Comparison of ENCODE assay signal across 12 cellular contexts in genomic region chr13:24459234-24459633, GRCh38. TPM values are rescaled to one million over a fixed set of nuclear protein-coding genes. Genes with fewer than 3 reads are reported as not detected.
DNase-seq lines count a peak whose midpoint lies in the region; ATAC-seq and TF ChIP-seq lines count a peak whose summit lies in the region.
"Had no signal": no experiment of that assay in that cellular context is flagged by ENCODE, and none has a peak within 500 bp of the region (broad histone marks: within the 10 kb centered on the region; RNA-seq: fewer than 3 reads in every experiment).

No MANE protein-coding gene starts in this region.

- H3K27me3 ChIP-seq in IMR-90 (ENCODE audit: control insufficient read depth, insufficient read depth, low read length) = no peaks in the 10 kb centered on the region
- H3K27me3 ChIP-seq in thyroid gland = no peaks in the 10 kb centered on the region
- H3K27me3 ChIP-seq: foreskin keratinocyte, pancreas, suprapubic skin had no signal

- H3K36me3 Mint-ChIP-seq in effector memory CD8-positive, alpha-beta T cell (ENCODE audit: insufficient read depth) = peaks cover 69% of the 10 kb centered on the region

- no peak overlapping the region for H3K18ac ChIP-seq in IMR-90 (ENCODE audit: low read depth, low read length)

- H3K9me3 ChIP-seq in IMR-90 (ENCODE audit: control insufficient read depth, insufficient read depth, low read length) (no peaks in the 10 kb centered on the region), thyroid gland (no peaks in the 10 kb centered on the region)
- H3K9me3 ChIP-seq: pancreas, suprapubic skin had no signal

- no peak for TF ChIP-seq POLR2A in IMR-90 (IDR thresholded peaks at IDR 0.05; ENCODE audit: low read depth, low read length)
- no peak for TF ChIP-seq POLR2A in thyroid gland (IDR thresholded peaks at IDR 0.05)

- in situ Hi-C loops in IMR-90 (cut with MboI; ENCODE audit: low sequenced_read_pairs) = no loop called here

- H3K4me3 ChIP-seq in IMR-90 (ENCODE audit: insufficient read depth, low read depth, low read length) (no peak overlapping the region), thyroid gland (replicated peaks in 1 of 3) (no peak overlapping the region), coronary artery (no peak overlapping the region)
- H3K4me3 ChIP-seq: pancreas, suprapubic skin had no signal

- H3K4me2 ChIP-seq in IMR-90 (ENCODE audit: low read depth, low read length) = peak overlapping the region; percentile 85; the same call in 1 of the 2 replicates

- no peak overlapping the region for H4K91ac ChIP-seq in IMR-90 (ENCODE audit: insufficient read depth, low read depth, low read length)

- H3K4me1 ChIP-seq in IMR-90 (ENCODE audit: control insufficient read depth, insufficient read depth, low read length) (peaks cover 5% of the 10 kb centered on the region), thyroid gland (no peaks in the 10 kb centered on the region)
- H3K4me1 ChIP-seq: foreskin keratinocyte, pancreas had no signal

- no peak overlapping the region for H2BK15ac ChIP-seq in IMR-90 (ENCODE audit: low read depth, low read length)

- H2BK20ac ChIP-seq in IMR-90 (ENCODE audit: low read depth, low read length) = no peak overlapping the region

- POLR2A ChIA-PET in IMR-90 (lab: Charles Lee; ENCODE audit: unreplicated experiment) = no interaction called here

- H3K27ac Mint-ChIP-seq in effector memory CD8-positive, alpha-beta T cell = peak overlapping the region; percentile 61 to 64

- BruUV-seq in IMR-90 (replicated peaks; lab: Mats Ljungman, UMichigan) = no TSS peak

- peaks cover 9 to 20% of the 10 kb centered on the region in 2 donors for H3K4me1 Mint-ChIP-seq in effector memory CD8-positive, alpha-beta T cell (ENCODE audit: low read depth in 2 of 2)

- no peaks in the 10 kb centered on the region for H3K9me3 Mint-ChIP-seq in effector memory CD8-positive, alpha-beta T cell

- no peak overlapping the region for H3K4ac ChIP-seq in IMR-90 (ENCODE audit: low read depth, low read length)

- no peak overlapping the region for H2BK120ac ChIP-seq in IMR-90 (ENCODE audit: low read depth, low read length)

- peak; percentile 65 for ATAC-seq in GM18517 (IDR thresholded peaks at IDR 0.05; ENCODE audit: unreplicated experiment)
- peak; percentile 92 for ATAC-seq in IMR-90 (ENCODE audit: low read depth)
- no peak for ATAC-seq in effector memory CD8-positive, alpha-beta T cell (replicated peaks)
- ATAC-seq: foreskin keratinocyte had no signal

- H2AK5ac ChIP-seq in IMR-90 (ENCODE audit: low read depth, low read length) = no peak overlapping the region

- no peak for TF ChIP-seq CTCF in IMR-90 (conservative IDR thresholded peaks at IDR 0.05; ENCODE audit: low read depth, low read length)
- TF ChIP-seq CTCF in thyroid gland (IDR thresholded peaks at IDR 0.05) = no peak
- no peak for TF ChIP-seq CTCF in coronary artery (IDR thresholded peaks at IDR 0.05)

- no peak overlapping the region for H2AK9ac ChIP-seq in IMR-90 (replicated peaks; ENCODE audit: low read depth, low read length, poor library complexity)

- H3K27ac ChIP-seq in IMR-90 (ENCODE audit: insufficient read depth, low read length) (no peak overlapping the region), thyroid gland (no peak overlapping the region), coronary artery (no peak overlapping the region)
- H3K27ac ChIP-seq: foreskin keratinocyte, pancreas, suprapubic skin had no signal

- no peak overlapping the region for H4K5ac ChIP-seq in IMR-90 (ENCODE audit: low read depth, low read length)

- TF ChIP-seq RAD21 in IMR-90 (IDR thresholded peaks at IDR 0.05; ENCODE audit: low read length) = no peak

- no peaks in the 10 kb centered on the region for H4K20me1 ChIP-seq in IMR-90 (ENCODE audit: insufficient read depth, low read length)

- peaks cover 25% of the 10 kb centered on the region for H3K36me3 ChIP-seq in IMR-90 (ENCODE audit: control insufficient read depth, insufficient read depth, low read length)
- H3K36me3 ChIP-seq in thyroid gland = peaks cover 26 to 33% of the 10 kb centered on the region in 2 donors

- H2BK5ac ChIP-seq in IMR-90 (ENCODE audit: low read depth, low read length, poor library complexity, severe bottlenecking) = peak overlapping the region; percentile 77

- H3K23ac ChIP-seq in IMR-90 (ENCODE audit: low read depth, low read length) = no peak overlapping the region

- no peak overlapping the region for H2AFZ ChIP-seq in IMR-90 (replicated peaks; ENCODE audit: low read length, poor library complexity)

- intact Hi-C loops in IMR-90 (cut with micrococcal nuclease) (no loop called here), thyroid gland (cut with DNase I) (no loop called here)

- no peak overlapping the region for H3K14ac ChIP-seq in IMR-90 (replicated peaks; ENCODE audit: low read depth, low read length)

- DNase-seq in AG08396 (ENCODE audit: low spot score) = peak; percentile 65
- DNase-seq in IMR-90 = peak; percentile 90
- DNase-seq in effector memory CD8-positive, alpha-beta T cell = no peak
- DNase-seq in thyroid gland = no peak
- DNase-seq in coronary artery (ENCODE audit: low spot score) = no peak
- no peak for DNase-seq in HT-29 (ENCODE audit: low spot score)
- DNase-seq in HK-2 (ENCODE audit: unreplicated experiment) = no peak
- DNase-seq: foreskin keratinocyte, NCI-H82, pancreas had no signal

- no peak overlapping the region for H4K8ac ChIP-seq in IMR-90 (ENCODE audit: low read depth in 2 of 2, low read length in 2 of 2)

- no peak overlapping the region for H3K9ac ChIP-seq in IMR-90 (ENCODE audit: low read depth, low read length)

- WGBS in IMR-90 (ENCODE audit: extremely low coverage in 2 of 2, insufficient read length in 1 of 2), 2 experiments = no CpG with 5 or more reads among the region's 2 CpGs
- WGBS in thyroid gland, 2 donors = 39 to 45% methylated on average over 2 of the region's 2 CpGs

- no peak overlapping the region for H3K56ac ChIP-seq in IMR-90 (ENCODE audit: extremely low read depth, insufficient read depth, low read length)

- H3K79me1 ChIP-seq in IMR-90 (ENCODE audit: low read depth in 1 of 2, low read length in 2 of 2) = peaks cover 0 to 4% of the 10 kb centered on the region in 2 experiments; a peak in 1 of 4 replicates

- peak overlapping the region in 1 of 2 donors; percentile 25 for H3K4me3 Mint-ChIP-seq in effector memory CD8-positive, alpha-beta T cell

- dilution Hi-C loops in IMR-90 (cut with HindIII; ENCODE audit: low sequenced_read_pairs, unreplicated experiment) = no loop called here

- CTCF ChIA-PET in IMR-90 (lab: Yijun Ruan, JAX) = no interaction called here

- H3K9me1 ChIP-seq in IMR-90 (ENCODE audit: insufficient read depth, low read length) = peaks cover 9% of the 10 kb centered on the region

- no peaks in the 10 kb centered on the region for H3K27me3 Mint-ChIP-seq in effector memory CD8-positive, alpha-beta T cell

TF ChIP-seq in IMR-90, 13 proteins besides CTCF, POLR2A, EP300 and RAD21:
- peak; percentile 42 for TF ChIP-seq CEBPB (IDR thresholded peaks at IDR 0.05; ENCODE audit: low read depth, low read length)
- no peak for TF ChIP-seq RFX5 (IDR thresholded peaks at IDR 0.05; ENCODE audit: low read depth, low read length)
- TF ChIP-seq ELK1 (IDR thresholded peaks at IDR 0.05; ENCODE audit: borderline replicate concordance, low read depth, low read length) = no peak
- TF ChIP-seq NFE2L2 (IDR thresholded peaks at IDR 0.05; ENCODE audit: low read depth, low read length) = no peak
- TF ChIP-seq MAZ (IDR thresholded peaks at IDR 0.05; ENCODE audit: borderline replicate concordance, low read depth, low read length) = no peak
- TF ChIP-seq MXI1 (IDR thresholded peaks at IDR 0.05; ENCODE audit: borderline replicate concordance, low read depth, low read length) = peak; percentile 57; the same call in 1 of the 2 replicates
- no peak for TF ChIP-seq SMC3 (IDR thresholded peaks at IDR 0.05; ENCODE audit: low read depth, low read length)
- TF ChIP-seq, protein P1, sequence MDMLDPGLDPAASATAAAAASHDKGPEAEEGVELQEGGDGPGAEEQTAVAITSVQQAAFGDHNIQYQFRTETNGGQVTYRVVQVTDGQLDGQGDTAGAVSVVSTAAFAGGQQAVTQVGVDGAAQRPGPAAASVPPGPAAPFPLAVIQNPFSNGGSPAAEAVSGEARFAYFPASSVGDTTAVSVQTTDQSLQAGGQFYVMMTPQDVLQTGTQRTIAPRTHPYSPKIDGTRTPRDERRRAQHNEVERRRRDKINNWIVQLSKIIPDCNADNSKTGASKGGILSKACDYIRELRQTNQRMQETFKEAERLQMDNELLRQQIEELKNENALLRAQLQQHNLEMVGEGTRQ (IDR thresholded peaks at IDR 0.05; ENCODE audit: low read depth, low read length) = no peak
- TF ChIP-seq MAFK (IDR thresholded peaks at IDR 0.05; ENCODE audit: low read depth, low read length) = no peak
- TF ChIP-seq RCOR1 (IDR thresholded peaks at IDR 0.05; ENCODE audit: insufficient replicate concordance, low read length) = no peak
- TF ChIP-seq BHLHE40 (IDR thresholded peaks at IDR 0.05; ENCODE audit: low read depth, low read length) = no peak
- no peak for TF ChIP-seq CHD1 (IDR thresholded peaks at IDR 0.05; ENCODE audit: low read depth, low read length)
- no peak for TF ChIP-seq FOS (IDR thresholded peaks at IDR 0.05; ENCODE audit: low read depth, low read length)

RNA-seq across cellular contexts. Expression of gene PARP4, which starts 53.3 kb away (rescaled TPM):
- total RNA-seq in IMR-90 (2012; rRNA removed) (50.0 and 50.2 TPM in 2 replicates), thyroid gland (10 to 100 TPM; 52.4 to 71.8 (median 58.6) TPM)
- 27.6 and 31.7 TPM in 2 replicates for polyA plus RNA-seq in IMR-90 (2012; rRNA removed)
- polyA plus RNA-seq in IMR-90 (2012; cell fraction: cytosol; rRNA removed) = 10.7 and 10.9 TPM in 2 replicates
- 18.6 and 48.8 TPM in 2 replicates for polyA plus RNA-seq in IMR-90 (2012; cell fraction: nucleus; rRNA removed; ENCODE audit: low replicate concordance)
- 75.6 and 78.9 TPM in 2 replicates for total RNA-seq in HT-29 (2014; rRNA removed; shearing (Covaris generic))

Comparison
In these comparisons a context has a peak if more than half of its experiments do, and no peak if none do; other contexts are left out.
1. DNase-seq: peak in AG08396 (single experiment) and IMR-90 (single experiment); none in effector memory CD8-positive, alpha-beta T cell (0 of 3), thyroid gland (0 of 2), coronary artery (single experiment), HT-29 (single experiment) and HK-2 (single experiment).